Comparison of ENCODE assay signal across 8 cellular contexts in the genomic region with DNA sequence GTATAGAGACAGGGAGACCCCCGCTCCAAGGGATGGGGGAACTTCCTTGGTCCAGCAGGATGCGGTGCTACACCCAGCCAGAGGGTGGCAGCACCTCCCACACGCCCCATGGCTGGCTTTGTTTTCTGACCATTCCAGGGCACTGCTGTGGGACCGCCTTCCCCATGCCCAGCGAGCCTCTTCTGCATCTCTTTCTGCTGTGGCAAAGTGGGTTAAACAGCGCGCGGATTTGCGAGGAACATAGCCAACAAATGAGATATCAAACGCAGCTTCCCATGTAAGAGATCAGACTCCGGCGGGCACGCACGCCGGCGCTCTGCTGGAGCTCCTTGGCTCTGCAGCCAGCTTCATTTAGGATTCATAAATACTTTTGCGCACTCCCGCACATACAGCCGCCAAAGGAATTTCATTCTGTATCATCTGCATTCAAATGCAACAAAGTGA.
A peak's percentile ranks its signal among the peaks of the same experiment; 100 is the strongest.
DNase-seq lines count a peak whose midpoint lies in the region; ATAC-seq and TF ChIP-seq lines count a peak whose summit lies in the region.

No MANE protein-coding gene starts in this region.

- no peaks in the 10 kb centered on the region for H3K36me3 ChIP-seq in DOHH2 (ENCODE audit: control insufficient read depth, low read length)
- no peaks in the 10 kb centered on the region for H3K36me3 ChIP-seq in mucosa of descending colon (ENCODE audit: low read depth)

- intact Hi-C loops in mucosa of descending colon (cut with DNase I, micrococcal nuclease): no loop called here

- H3K4me3 ChIP-seq in DOHH2 (ENCODE audit: low read length) (no peak overlapping the region), HL-60 (replicated peaks; ENCODE audit: insufficient read depth, low read length) (no peak overlapping the region), cardiac fibroblast (replicated peaks in 1 of 2; ENCODE audit: low read depth in 2 of 2, low read length in 2 of 2) (no peak overlapping the region), mucosa of descending colon (no peak overlapping the region)

- H3K9me3 ChIP-seq in DOHH2 (ENCODE audit: control insufficient read depth, insufficient read depth, low read length): no peaks in the 10 kb centered on the region
- no peaks in the 10 kb centered on the region for H3K9me3 ChIP-seq in mucosa of descending colon

- H3K27me3 ChIP-seq in DOHH2 (ENCODE audit: control insufficient read depth, low read length): no peaks in the 10 kb centered on the region
- H3K27me3 ChIP-seq in HL-60 (ENCODE audit: insufficient read depth, poor library complexity, severe bottlenecking): no peaks in the 10 kb centered on the region

- H3K9me2 ChIP-seq in DOHH2 (replicated peaks; ENCODE audit: control insufficient read depth, low read length): no peaks in the 10 kb centered on the region

- no peaks in the 10 kb centered on the region for H4K20me1 ChIP-seq in DOHH2 (ENCODE audit: control insufficient read depth, insufficient read depth, low read depth, low read length)

- no peak overlapping the region for H3K4me2 ChIP-seq in DOHH2 (ENCODE audit: low read length)

- TF ChIP-seq CTCF in DOHH2 (IDR thresholded peaks at IDR 0.05; ENCODE audit: low read depth, low read length, poor library complexity, severe bottlenecking) (peak; percentile 72), HL-60 (IDR thresholded peaks at IDR 0.05; ENCODE audit: insufficient read depth, low read length) (peak; percentile 34), cardiac fibroblast (IDR thresholded peaks at IDR 0.05; ENCODE audit: low read depth, low read length) (peak; percentile 37), mucosa of descending colon (IDR thresholded peaks at IDR 0.05) (peak; percentile 57)

- DNase-seq in HL-60 (ENCODE audit: low read depth in 1 of 2, low spot score in 1 of 2) (no peak), cardiac fibroblast (ENCODE audit: low read depth in 2 of 2) (no peak), mucosa of descending colon (peak in 2 of 3 donors; percentile 32 to 43), cerebellar nuclear complex (lab: John Stamatoyannopoulos, UW) (no peak), mesenteric fat pad (ENCODE audit: low spot score) (no peak)

- H3K4me1 ChIP-seq in DOHH2 (ENCODE audit: control insufficient read depth, low read length): no peaks in the 10 kb centered on the region
- H3K4me1 ChIP-seq in mucosa of descending colon (ENCODE audit: low read depth): no peaks in the 10 kb centered on the region

- H3F3A ChIP-seq in DOHH2 (ENCODE audit: control insufficient read depth, insufficient read depth): no peaks in the 10 kb centered on the region

- H3K27ac ChIP-seq in DOHH2 (ENCODE audit: low read depth, low read length) (no peak overlapping the region), HL-60 (replicated peaks) (no peak overlapping the region)

- no peaks in the 10 kb centered on the region for H3K79me2 ChIP-seq in DOHH2 (ENCODE audit: control insufficient read depth, low read length)

- ATAC-seq in mucosa of descending colon (peak; percentile 69), GM19455 (IDR thresholded peaks at IDR 0.05; ENCODE audit: unreplicated experiment) (no peak), HG03565 (IDR thresholded peaks at IDR 0.05; ENCODE audit: unreplicated experiment) (no peak)

Comparison
In these comparisons a context has a peak if more than half of its experiments do, and no peak if none do; other contexts are left out.
1. DNase-seq: peak in mucosa of descending colon (2 of 3); none in HL-60 (0 of 2), cardiac fibroblast (0 of 2), cerebellar nuclear complex (0 of 2) and mesenteric fat pad (single experiment).
2. Peak in every context shown above with its lines, with median percentiles within 50 percentile points of each other: CTCF ChIP-seq.